In the genomic region with DNA sequence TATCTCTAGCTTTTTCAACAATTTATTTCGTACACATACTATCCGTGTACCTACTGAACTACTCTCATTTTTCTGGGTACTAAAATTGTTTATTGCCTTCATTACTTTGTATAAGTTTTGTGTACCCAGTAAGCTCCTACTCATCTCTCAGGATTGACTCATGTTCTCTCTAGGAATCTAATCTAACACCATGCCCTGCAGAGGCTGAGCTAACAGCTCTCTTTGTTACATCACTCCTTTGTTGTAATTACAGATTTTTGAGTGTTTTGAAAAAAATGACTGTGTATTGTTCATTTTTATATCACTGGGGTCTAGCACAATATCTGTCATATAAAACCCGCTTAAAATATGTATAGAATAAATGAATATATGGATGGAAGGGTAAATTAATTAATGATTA, we compare ENCODE assay signal across 19 cellular contexts.
DNase-seq lines count a peak whose midpoint lies in the region; ATAC-seq and TF ChIP-seq lines count a peak whose summit lies in the region.
"Had no signal": no experiment of that assay in that cellular context is flagged by ENCODE, and none has a peak within 500 bp of the region (broad histone marks: within the 10 kb centered on the region; RNA-seq: fewer than 3 reads in every experiment).

No MANE protein-coding gene starts in this region.

- H2AK5ac ChIP-seq in mesendoderm (ENCODE audit: low read length), result no peak overlapping the region

- POLR2A ChIA-PET in HCT116 (lab: Charles Lee), result no interaction called here
- POLR2A ChIA-PET in CD8-positive, alpha-beta memory T cell (lab: Charles Lee), result no interaction called here

- H3K4me1 ChIP-seq in HCT116 (ENCODE audit: control insufficient read depth in 1 of 2, insufficient read depth in 2 of 2, low read length in 2 of 2), result no peaks in the 10 kb centered on the region
- no peaks in the 10 kb centered on the region for H3K4me1 ChIP-seq in mesendoderm (ENCODE audit: control insufficient read depth, low read depth, low read length)
- no peaks in the 10 kb centered on the region for H3K4me1 ChIP-seq in CD8-positive, alpha-beta memory T cell (ENCODE audit: insufficient read depth, low read length)
- H3K4me1 ChIP-seq: neural progenitor cell, tibial nerve had no signal

- no peaks in the 10 kb centered on the region for H3K79me1 ChIP-seq in mesendoderm (ENCODE audit: low read length)

- H3K27me3 ChIP-seq in HCT116 (ENCODE audit: insufficient read depth, low read length) (no peaks in the 10 kb centered on the region), mesendoderm (ENCODE audit: insufficient read depth, low read length, poor library complexity) (no peaks in the 10 kb centered on the region)
- H3K27me3 ChIP-seq in CD8-positive, alpha-beta memory T cell (ENCODE audit: insufficient read depth, low read length, poor library complexity, severe bottlenecking), result no peaks in the 10 kb centered on the region
- H3K27me3 ChIP-seq: neural progenitor cell, tibial nerve had no signal

- H4K8ac ChIP-seq in mesendoderm (ENCODE audit: low read depth, low read length), result no peak overlapping the region

- H3K4ac ChIP-seq in mesendoderm (ENCODE audit: low read depth, low read length), result no peak overlapping the region

- peaks cover 0 to 4% (median 4%) of the 10 kb centered on the region in 3 donors for H3K4me1 Mint-ChIP-seq in CD8-positive, alpha-beta memory T cell
- H3K4me1 Mint-ChIP-seq: CD14-positive monocyte, neural progenitor cell had no signal

- no peak for TF ChIP-seq POLR2A in HCT116 (IDR thresholded peaks at IDR 0.05; ENCODE audit: borderline replicate concordance, extremely low read depth, insufficient read depth, insufficient read length)

- 100% methylated on average over 2 of the region's 3 CpGs for WGBS in mesendoderm (ENCODE audit: extremely low coverage, insufficient coverage, low lambda C conversion rate)

- H3K4me3 Mint-ChIP-seq in CD8-positive, alpha-beta memory T cell, result no peak overlapping the region
- H3K4me3 Mint-ChIP-seq: activated naive CD4-positive, alpha-beta T cell treated with anti-CD3 and anti-CD28 coated beads, Interleukin-2, amount 50 U/mL, for 24 hours; CD14-positive monocyte; neural progenitor cell; T-helper 1 cell treated with Interleukin-12 subunit alpha and Interleukin-12 subunit beta and Interleukin-4 antibody, amounts not matched to agents 30 μg/mL and 1 μg/mL, for 36 hours had no signal

- no peak overlapping the region for H3K23ac ChIP-seq in mesendoderm (ENCODE audit: low read length)

- H3K9ac ChIP-seq in HCT116 (ENCODE audit: low read length), result no peak overlapping the region
- no peak overlapping the region for H3K9ac ChIP-seq in mesendoderm (ENCODE audit: low read length)
- H3K9ac ChIP-seq: neural progenitor cell had no signal

- no peak overlapping the region for H2BK15ac ChIP-seq in mesendoderm (replicated peaks; ENCODE audit: low read depth)

- no peak overlapping the region for H2BK5ac ChIP-seq in mesendoderm (ENCODE audit: low read length)

- H3K27me3 Mint-ChIP-seq in CD8-positive, alpha-beta memory T cell, result peaks cover 0 to 4% of the 10 kb centered on the region in 2 donors
- H3K27me3 Mint-ChIP-seq: activated naive CD4-positive, alpha-beta T cell treated with anti-CD3 and anti-CD28 coated beads, Interleukin-2, amount 50 U/mL, for 24 hours had no signal

- no TSS peak for BruUV-seq in HCT116 (replicated peaks; lab: Mats Ljungman, UMichigan)

- H3K18ac ChIP-seq in mesendoderm (ENCODE audit: low read length), result no peak overlapping the region

- no peak overlapping the region for H3K4me3 ChIP-seq in HCT116 (replicated peaks in 1 of 2; ENCODE audit: low read depth in 1 of 2, low read length in 2 of 2)
- no peak overlapping the region for H3K4me3 ChIP-seq in choroid plexus epithelial cell (ENCODE audit: low read depth, low read length)
- H3K4me3 ChIP-seq in mesendoderm (ENCODE audit: low read length), result no peak overlapping the region
- no peak overlapping the region for H3K4me3 ChIP-seq in CD8-positive, alpha-beta memory T cell (ENCODE audit: low read length)
- H3K4me3 ChIP-seq: neural progenitor cell, SK-N-MC, tibial nerve had no signal

- H3K36me3 ChIP-seq in HCT116 (ENCODE audit: control insufficient read depth in 1 of 2, insufficient read depth in 2 of 2, low read length in 2 of 2) (no peaks in the 10 kb centered on the region), mesendoderm (ENCODE audit: control insufficient read depth, insufficient read depth, low read length) (no peaks in the 10 kb centered on the region)
- no peaks in the 10 kb centered on the region for H3K36me3 ChIP-seq in CD8-positive, alpha-beta memory T cell (ENCODE audit: insufficient read depth, low read length)
- H3K36me3 ChIP-seq: neural progenitor cell, tibial nerve had no signal

- peaks cover 0 to 4% of the 10 kb centered on the region in 2 experiments; a peak in 1 of 4 replicates for H3K9me3 ChIP-seq in HCT116 (ENCODE audit: control insufficient read depth in 1 of 2, insufficient read depth in 1 of 2, low read depth in 1 of 2, low read length in 2 of 2)
- peaks cover 3% of the 10 kb centered on the region for H3K9me3 ChIP-seq in CD8-positive, alpha-beta memory T cell (ENCODE audit: low read length)

- H4K20me1 ChIP-seq in HCT116 (ENCODE audit: insufficient read depth), result no peaks in the 10 kb centered on the region

- TF ChIP-seq CTCF in HCT116 (IDR thresholded peaks at IDR 0.05 in 2 of 3, conservative IDR thresholded peaks at IDR 0.05 in 1 of 3; ENCODE audit: borderline replicate concordance in 1 of 3, insufficient read depth in 1 of 3, low read depth in 2 of 3, low read length in 2 of 3) (no peak), choroid plexus epithelial cell (conservative IDR thresholded peaks at IDR 0.05; ENCODE audit: low read depth, low read length) (no peak)

- H3K9me3 Mint-ChIP-seq in CD8-positive, alpha-beta memory T cell, result peaks cover 6 to 19% (median 13%) of the 10 kb centered on the region in 5 donors

- ATAC-seq in HCT116, result no peak
- no peak for ATAC-seq in GM19455 (IDR thresholded peaks at IDR 0.05; ENCODE audit: unreplicated experiment)
- ATAC-seq: esophagus mucosa, sciatic nerve had no signal

- DNase-seq in HCT116 (ENCODE audit: low read depth, low spot score) (no peak), RKO (ENCODE audit: low spot score) (peak; percentile 47), choroid plexus epithelial cell (ENCODE audit: low read depth) (peak; percentile 54), mesendoderm (peak; percentile 17), pons (ENCODE audit: low spot score) (no peak), DMS 273 (lab: John Stamatoyannopoulos, UW; ENCODE audit: unreplicated experiment) (no peak)
- no peak for DNase-seq in CD8-positive, alpha-beta memory T cell
- DNase-seq: effector CD8-positive, alpha-beta T cell; NCI-H146; NCI-H524 had no signal

- no peaks in the 10 kb centered on the region for H3K9me2 ChIP-seq in HCT116 (ENCODE audit: insufficient read depth)

- no peak overlapping the region for H3K27ac Mint-ChIP-seq in CD8-positive, alpha-beta memory T cell
- H3K27ac Mint-ChIP-seq: activated naive CD4-positive, alpha-beta T cell treated with anti-CD3 and anti-CD28 coated beads, Interleukin-2, amount 50 U/mL, for 24 hours; CD14-positive monocyte; neural progenitor cell; T-helper 1 cell treated with Interleukin-12 subunit alpha and Interleukin-12 subunit beta and Interleukin-4 antibody, amounts not matched to agents 30 μg/mL and 1 μg/mL, for 36 hours had no signal

- H3K36me3 Mint-ChIP-seq in CD8-positive, alpha-beta memory T cell, result peaks cover 0 to 36% (median 4%) of the 10 kb centered on the region in 3 donors
- H3K36me3 Mint-ChIP-seq: CD14-positive monocyte, neural progenitor cell had no signal

- H3K4me2 ChIP-seq in HCT116 (ENCODE audit: low read length) (no peak overlapping the region), mesendoderm (ENCODE audit: low read length) (no peak overlapping the region)
- H3K4me2 ChIP-seq: neural progenitor cell had no signal

- RAD21 ChIA-PET in HCT116 (lab: Charles Lee; ENCODE audit: low non-redundant PET in 1 of 2, low total read pairs in 2 of 2, uncharacterized antibody in 2 of 2, unreplicated experiment in 2 of 2), result no interaction called here

- TF ChIP-seq RAD21 in HCT116 (IDR thresholded peaks at IDR 0.05; ENCODE audit: low read depth), result no peak

- no peak overlapping the region for H3K56ac ChIP-seq in mesendoderm (ENCODE audit: low read length)

- H2BK120ac ChIP-seq in mesendoderm (ENCODE audit: low read depth, low read length), result no peak overlapping the region

- H4K5ac ChIP-seq in mesendoderm (ENCODE audit: low read length), result no peak overlapping the region

- no peak overlapping the region for H2AFZ ChIP-seq in HCT116 (ENCODE audit: low read depth, low read length, poor library complexity, severe bottlenecking)
- H2AFZ ChIP-seq: neural progenitor cell had no signal

- H3K27ac ChIP-seq in HCT116 (ENCODE audit: low read depth, low read length), result no peak overlapping the region
- no peak overlapping the region for H3K27ac ChIP-seq in mesendoderm (ENCODE audit: low read depth, low read length)
- no peak overlapping the region for H3K27ac ChIP-seq in CD8-positive, alpha-beta memory T cell (ENCODE audit: low read depth, low read length)
- H3K27ac ChIP-seq: neural progenitor cell, SK-N-MC, tibial nerve had no signal

- intact Hi-C loops in HCT116 (cut with micrococcal nuclease), result no loop called here

- H3K79me2 ChIP-seq in HCT116 (ENCODE audit: insufficient read depth, low read length) (no peaks in the 10 kb centered on the region), mesendoderm (ENCODE audit: control insufficient read depth, insufficient read depth, low read length) (no peaks in the 10 kb centered on the region)

- CTCF ChIA-PET in HCT116 (lab: Charles Lee), result no interaction called here
- CTCF ChIA-PET in CD8-positive, alpha-beta memory T cell (lab: Charles Lee), result no interaction called here

TF ChIP-seq in HCT116, 20 proteins besides CTCF, POLR2A, EP300 and RAD21:
- TF ChIP-seq CEBPB (IDR thresholded peaks at IDR 0.05; ENCODE audit: low read depth) (0 out of 2 replicates have a peak, but pooled peaks have one; percentile 26), ELF1 (IDR thresholded peaks at IDR 0.05; ENCODE audit: borderline replicate concordance, low read depth) (no peak), EZH2phosphoT487 (IDR thresholded peaks at IDR 0.05; ENCODE audit: borderline replicate concordance) (no peak), SP1 (IDR thresholded peaks at IDR 0.05; ENCODE audit: low read depth) (no peak), CBX3 (IDR thresholded peaks at IDR 0.05; ENCODE audit: low read depth) (no peak)

Comparison
In these comparisons a context has a peak if more than half of its experiments do, and no peak if none do; other contexts are left out.
1. DNase-seq: peak in RKO (single experiment), choroid plexus epithelial cell (single experiment) and mesendoderm (single experiment); none in HCT116 (single experiment), pons (single experiment), CD8-positive, alpha-beta memory T cell (0 of 5) and DMS 273 (single experiment).